In the genomic region with DNA sequence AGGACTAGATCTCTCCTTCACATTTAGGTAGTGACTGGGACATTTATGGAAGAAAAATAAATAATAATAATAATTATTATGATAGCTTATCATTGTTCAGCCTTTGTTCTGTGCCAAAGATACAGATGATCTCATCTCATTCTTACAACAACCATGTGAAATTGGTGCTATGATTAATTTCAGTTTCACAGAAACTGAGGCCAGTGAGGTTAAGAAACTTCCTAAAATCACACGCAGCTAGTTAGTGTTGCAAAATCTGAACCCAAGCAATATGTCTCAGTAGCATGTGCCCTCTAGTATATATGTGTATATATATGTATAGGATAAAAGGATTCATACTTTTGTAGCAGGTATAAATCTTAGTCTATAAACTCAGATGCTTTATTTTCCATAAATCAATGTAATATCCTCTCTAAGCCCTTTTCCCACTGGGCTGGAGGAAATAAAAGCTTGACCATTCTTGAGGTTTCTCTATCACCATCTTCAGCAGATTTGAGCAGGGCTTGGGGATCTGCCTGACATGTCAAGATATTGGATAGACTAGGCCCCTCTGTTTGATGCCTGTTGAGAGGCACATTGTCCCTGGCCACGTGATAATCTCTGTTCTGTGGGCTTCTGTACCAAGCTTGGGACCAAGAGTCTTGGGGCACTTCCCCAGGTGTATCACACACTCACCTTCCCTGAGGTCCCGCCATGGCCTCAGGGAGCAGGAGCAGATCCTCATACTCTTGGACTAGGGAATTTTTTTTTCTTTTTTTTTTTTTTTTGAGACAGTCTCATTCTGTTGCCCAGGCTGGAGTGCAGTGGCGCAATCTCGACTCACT, we compare ENCODE assay signal across 11 cellular contexts.
DNase-seq lines count a peak whose midpoint lies in the region; ATAC-seq, FAIRE-seq and TF ChIP-seq lines count a peak whose summit lies in the region.
"Had no signal": no experiment of that assay in that cellular context is flagged by ENCODE, and none has a peak within 500 bp of the region (broad histone marks: within the 10 kb centered on the region; RNA-seq: fewer than 3 reads in every experiment).

No MANE protein-coding gene starts in this region.

- peak; percentile 63 to 66 for ATAC-seq in activated T-cell treated with anti-CD3 and anti-CD28 coated beads, Interleukin-2, amount 50 U/mL, for 72 hours (replicated peaks in 1 of 2)
- ATAC-seq in HG03064 (IDR thresholded peaks at IDR 0.05; ENCODE audit: low read depth, unreplicated experiment): peak; percentile 92
- ATAC-seq in left colon: no peak

- no peak for FAIRE-seq in astrocyte (lab: Jason Lieb, UNC)

- TF ChIP-seq EP300 in tibial nerve (IDR thresholded peaks at IDR 0.05): peak; percentile 25 to 44

- peaks cover 9% of the 10 kb centered on the region for H3K4me1 Mint-ChIP-seq in activated T-cell treated with anti-CD3 and anti-CD28 coated beads, Interleukin-2, amount 50 U/mL, for 72 hours (ENCODE audit: low read depth)
- H3K4me1 Mint-ChIP-seq in astrocyte (ENCODE audit: low read depth, unreplicated experiment): peaks cover 12% of the 10 kb centered on the region

- H3K27ac Mint-ChIP-seq in activated T-cell treated with anti-CD3 and anti-CD28 coated beads, Interleukin-2, amount 50 U/mL, for 72 hours: no peak overlapping the region
- no peak overlapping the region for H3K27ac Mint-ChIP-seq in astrocyte (ENCODE audit: unreplicated experiment)

- TF ChIP-seq CTCF in astrocyte (IDR thresholded peaks at IDR 0.05; ENCODE audit: insufficient read depth, low read depth, low read length) (no peak), tibial nerve (IDR thresholded peaks at IDR 0.05) (no peak)

- H3K27me3 Mint-ChIP-seq in activated T-cell treated with anti-CD3 and anti-CD28 coated beads, Interleukin-2, amount 50 U/mL, for 72 hours (ENCODE audit: low read depth): peaks cover 50% of the 10 kb centered on the region
- peaks cover 2% of the 10 kb centered on the region for H3K27me3 Mint-ChIP-seq in astrocyte (ENCODE audit: low read depth, unreplicated experiment)

- no peaks in the 10 kb centered on the region for H3K36me3 Mint-ChIP-seq in activated T-cell treated with anti-CD3 and anti-CD28 coated beads, Interleukin-2, amount 50 U/mL, for 72 hours (ENCODE audit: insufficient read depth in 2 of 2)
- H3K36me3 Mint-ChIP-seq in astrocyte (ENCODE audit: low read depth, unreplicated experiment): peaks cover 4% of the 10 kb centered on the region

- no peak for TF ChIP-seq POLR2A in tibial nerve (IDR thresholded peaks at IDR 0.05)

- peaks cover 0 to 1% of the 10 kb centered on the region in 2 donors for H3K9me3 Mint-ChIP-seq in activated T-cell treated with anti-CD3 and anti-CD28 coated beads, Interleukin-2, amount 50 U/mL, for 72 hours
- peaks cover 9% of the 10 kb centered on the region for H3K9me3 Mint-ChIP-seq in astrocyte (ENCODE audit: unreplicated experiment)

- H3K4me2 ChIP-seq in astrocyte (ENCODE audit: low read length): no peak overlapping the region

- H3K27me3 ChIP-seq in astrocyte (ENCODE audit: insufficient read depth, low read length) (no peaks in the 10 kb centered on the region), tibial nerve (no peaks in the 10 kb centered on the region)

- no peaks in the 10 kb centered on the region for H3K36me3 ChIP-seq in astrocyte (ENCODE audit: insufficient read depth, low read length)
- H3K36me3 ChIP-seq in tibial nerve: no peaks in the 10 kb centered on the region

- H3K9ac ChIP-seq in astrocyte (ENCODE audit: low read length): no peak overlapping the region

- H3K4me1 ChIP-seq in astrocyte (ENCODE audit: insufficient read depth, low read length) (peaks cover 21% of the 10 kb centered on the region), tibial nerve (peaks cover 0 to 14% (median 0%) of the 10 kb centered on the region in 4 donors)

- H3K4me3 ChIP-seq in astrocyte (ENCODE audit: insufficient read depth, low read depth, low read length) (no peak overlapping the region), tibial nerve (no peak overlapping the region)

- H3K27ac ChIP-seq in astrocyte (ENCODE audit: low read depth, low read length) (peak overlapping the region; percentile 22), tibial nerve (no peak overlapping the region)

- intact Hi-C loops in left colon (cut with DNase I, micrococcal nuclease): no loop called here

- no peaks in the 10 kb centered on the region for H4K20me1 ChIP-seq in astrocyte (ENCODE audit: insufficient read depth, low read length)

- H3K4me3 Mint-ChIP-seq in activated T-cell treated with anti-CD3 and anti-CD28 coated beads, Interleukin-2, amount 50 U/mL, for 72 hours: no peak overlapping the region
- no peak overlapping the region for H3K4me3 Mint-ChIP-seq in astrocyte (ENCODE audit: unreplicated experiment)

- no peak overlapping the region for H2AFZ ChIP-seq in astrocyte (ENCODE audit: low read depth, low read length)

- H3K79me2 ChIP-seq in astrocyte (ENCODE audit: insufficient read depth, low read length): no peaks in the 10 kb centered on the region

- H3K9me3 ChIP-seq in astrocyte (ENCODE audit: insufficient read depth, low read depth, low read length) (no peaks in the 10 kb centered on the region), tibial nerve (no peaks in the 10 kb centered on the region)

- DNase-seq in activated T-cell treated with anti-CD3 and anti-CD28 coated beads, Interleukin-2, amount 50 U/mL, for 72 hours: no peak
- no peak for DNase-seq in activated T-cell treated with anti-CD3 and anti-CD28 coated beads, Interleukin-2, amount 50 U/mL, for 48 hours
- DNase-seq in astrocyte (ENCODE audit: low read depth) (peak; percentile 57), tibial nerve (ENCODE audit: low spot score in 2 of 2) (no peak), left colon (no peak), NCI-H748 (lab: John Stamatoyannopoulos, UW; ENCODE audit: unreplicated experiment) (no peak), hypothalamus (lab: John Stamatoyannopoulos, UW) (no peak)
- DNase-seq: activated CD8-positive, alpha-beta memory T cell treated with anti-CD3 and anti-CD28 coated beads for 24 hours; GOT3; NCI-H446 had no signal

- 83 to 87% methylated on average over 5 of the region's 5 CpGs for WGBS in tibial nerve, 2 donors
